Comparison of ENCODE assay signal across 1 cellular context in the genomic region with DNA sequence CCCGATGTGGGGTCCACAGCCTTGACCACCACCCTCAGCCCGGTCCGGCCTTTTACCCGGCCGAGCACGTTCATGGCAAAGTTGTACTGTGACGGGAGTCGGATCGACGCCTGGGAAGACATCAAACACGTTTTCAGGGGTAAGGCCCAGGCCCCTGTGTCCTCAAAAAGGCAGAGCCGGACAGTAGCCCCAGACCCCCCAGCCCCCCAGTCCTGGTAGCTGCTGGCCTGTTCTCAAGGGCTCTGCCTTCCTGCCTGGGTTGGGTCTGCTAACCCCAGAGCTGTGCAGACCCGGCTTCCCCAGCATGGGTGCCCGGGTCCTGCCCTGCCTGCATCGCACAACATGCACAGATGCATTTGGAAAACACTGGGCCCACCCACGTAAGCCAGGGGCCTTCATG.
TF ChIP-seq lines count a peak whose summit lies in the region.

No MANE protein-coding gene starts in this region.

TF ChIP-seq in GM23338, 12 proteins besides CTCF, POLR2A, EP300 and RAD21:
- TF ChIP-seq, protein P1, sequence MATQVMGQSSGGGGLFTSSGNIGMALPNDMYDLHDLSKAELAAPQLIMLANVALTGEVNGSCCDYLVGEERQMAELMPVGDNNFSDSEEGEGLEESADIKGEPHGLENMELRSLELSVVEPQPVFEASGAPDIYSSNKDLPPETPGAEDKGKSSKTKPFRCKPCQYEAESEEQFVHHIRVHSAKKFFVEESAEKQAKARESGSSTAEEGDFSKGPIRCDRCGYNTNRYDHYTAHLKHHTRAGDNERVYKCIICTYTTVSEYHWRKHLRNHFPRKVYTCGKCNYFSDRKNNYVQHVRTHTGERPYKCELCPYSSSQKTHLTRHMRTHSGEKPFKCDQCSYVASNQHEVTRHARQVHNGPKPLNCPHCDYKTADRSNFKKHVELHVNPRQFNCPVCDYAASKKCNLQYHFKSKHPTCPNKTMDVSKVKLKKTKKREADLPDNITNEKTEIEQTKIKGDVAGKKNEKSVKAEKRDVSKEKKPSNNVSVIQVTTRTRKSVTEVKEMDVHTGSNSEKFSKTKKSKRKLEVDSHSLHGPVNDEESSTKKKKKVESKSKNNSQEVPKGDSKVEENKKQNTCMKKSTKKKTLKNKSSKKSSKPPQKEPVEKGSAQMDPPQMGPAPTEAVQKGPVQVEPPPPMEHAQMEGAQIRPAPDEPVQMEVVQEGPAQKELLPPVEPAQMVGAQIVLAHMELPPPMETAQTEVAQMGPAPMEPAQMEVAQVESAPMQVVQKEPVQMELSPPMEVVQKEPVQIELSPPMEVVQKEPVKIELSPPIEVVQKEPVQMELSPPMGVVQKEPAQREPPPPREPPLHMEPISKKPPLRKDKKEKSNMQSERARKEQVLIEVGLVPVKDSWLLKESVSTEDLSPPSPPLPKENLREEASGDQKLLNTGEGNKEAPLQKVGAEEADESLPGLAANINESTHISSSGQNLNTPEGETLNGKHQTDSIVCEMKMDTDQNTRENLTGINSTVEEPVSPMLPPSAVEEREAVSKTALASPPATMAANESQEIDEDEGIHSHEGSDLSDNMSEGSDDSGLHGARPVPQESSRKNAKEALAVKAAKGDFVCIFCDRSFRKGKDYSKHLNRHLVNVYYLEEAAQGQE (IDR thresholded peaks at IDR 0.05; ENCODE audit: unreplicated experiment): no peak
- TF ChIP-seq, protein P2, sequence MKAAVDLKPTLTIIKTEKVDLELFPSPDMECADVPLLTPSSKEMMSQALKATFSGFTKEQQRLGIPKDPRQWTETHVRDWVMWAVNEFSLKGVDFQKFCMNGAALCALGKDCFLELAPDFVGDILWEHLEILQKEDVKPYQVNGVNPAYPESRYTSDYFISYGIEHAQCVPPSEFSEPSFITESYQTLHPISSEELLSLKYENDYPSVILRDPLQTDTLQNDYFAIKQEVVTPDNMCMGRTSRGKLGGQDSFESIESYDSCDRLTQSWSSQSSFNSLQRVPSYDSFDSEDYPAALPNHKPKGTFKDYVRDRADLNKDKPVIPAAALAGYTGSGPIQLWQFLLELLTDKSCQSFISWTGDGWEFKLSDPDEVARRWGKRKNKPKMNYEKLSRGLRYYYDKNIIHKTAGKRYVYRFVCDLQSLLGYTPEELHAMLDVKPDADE (IDR thresholded peaks at IDR 0.05): no peak
- no peak for TF ChIP-seq ZNF331 (CRISPR knock-in tag; IDR thresholded peaks at IDR 0.05; ENCODE audit: low read depth)
- TF ChIP-seq CREB1 (CRISPR knock-in tag; IDR thresholded peaks at IDR 0.05; ENCODE audit: low read depth): no peak
- no peak for TF ChIP-seq EZH2 (IDR thresholded peaks at IDR 0.05; ENCODE audit: low read depth, unreplicated experiment)
- TF ChIP-seq NANOG (IDR thresholded peaks at IDR 0.05; ENCODE audit: borderline replicate concordance): no peak
- TF ChIP-seq ZNF114 (CRISPR knock-in tag; IDR thresholded peaks at IDR 0.05): no peak
- TF ChIP-seq EZH2phosphoT487 (IDR thresholded peaks at IDR 0.05; ENCODE audit: unreplicated experiment): no peak
- TF ChIP-seq POLR2AphosphoS5 (IDR thresholded peaks at IDR 0.05; ENCODE audit: low read depth): no peak
- TF ChIP-seq JUNB (IDR thresholded peaks at IDR 0.05; ENCODE audit: unreplicated experiment): no peak
- TF ChIP-seq, protein P3, sequence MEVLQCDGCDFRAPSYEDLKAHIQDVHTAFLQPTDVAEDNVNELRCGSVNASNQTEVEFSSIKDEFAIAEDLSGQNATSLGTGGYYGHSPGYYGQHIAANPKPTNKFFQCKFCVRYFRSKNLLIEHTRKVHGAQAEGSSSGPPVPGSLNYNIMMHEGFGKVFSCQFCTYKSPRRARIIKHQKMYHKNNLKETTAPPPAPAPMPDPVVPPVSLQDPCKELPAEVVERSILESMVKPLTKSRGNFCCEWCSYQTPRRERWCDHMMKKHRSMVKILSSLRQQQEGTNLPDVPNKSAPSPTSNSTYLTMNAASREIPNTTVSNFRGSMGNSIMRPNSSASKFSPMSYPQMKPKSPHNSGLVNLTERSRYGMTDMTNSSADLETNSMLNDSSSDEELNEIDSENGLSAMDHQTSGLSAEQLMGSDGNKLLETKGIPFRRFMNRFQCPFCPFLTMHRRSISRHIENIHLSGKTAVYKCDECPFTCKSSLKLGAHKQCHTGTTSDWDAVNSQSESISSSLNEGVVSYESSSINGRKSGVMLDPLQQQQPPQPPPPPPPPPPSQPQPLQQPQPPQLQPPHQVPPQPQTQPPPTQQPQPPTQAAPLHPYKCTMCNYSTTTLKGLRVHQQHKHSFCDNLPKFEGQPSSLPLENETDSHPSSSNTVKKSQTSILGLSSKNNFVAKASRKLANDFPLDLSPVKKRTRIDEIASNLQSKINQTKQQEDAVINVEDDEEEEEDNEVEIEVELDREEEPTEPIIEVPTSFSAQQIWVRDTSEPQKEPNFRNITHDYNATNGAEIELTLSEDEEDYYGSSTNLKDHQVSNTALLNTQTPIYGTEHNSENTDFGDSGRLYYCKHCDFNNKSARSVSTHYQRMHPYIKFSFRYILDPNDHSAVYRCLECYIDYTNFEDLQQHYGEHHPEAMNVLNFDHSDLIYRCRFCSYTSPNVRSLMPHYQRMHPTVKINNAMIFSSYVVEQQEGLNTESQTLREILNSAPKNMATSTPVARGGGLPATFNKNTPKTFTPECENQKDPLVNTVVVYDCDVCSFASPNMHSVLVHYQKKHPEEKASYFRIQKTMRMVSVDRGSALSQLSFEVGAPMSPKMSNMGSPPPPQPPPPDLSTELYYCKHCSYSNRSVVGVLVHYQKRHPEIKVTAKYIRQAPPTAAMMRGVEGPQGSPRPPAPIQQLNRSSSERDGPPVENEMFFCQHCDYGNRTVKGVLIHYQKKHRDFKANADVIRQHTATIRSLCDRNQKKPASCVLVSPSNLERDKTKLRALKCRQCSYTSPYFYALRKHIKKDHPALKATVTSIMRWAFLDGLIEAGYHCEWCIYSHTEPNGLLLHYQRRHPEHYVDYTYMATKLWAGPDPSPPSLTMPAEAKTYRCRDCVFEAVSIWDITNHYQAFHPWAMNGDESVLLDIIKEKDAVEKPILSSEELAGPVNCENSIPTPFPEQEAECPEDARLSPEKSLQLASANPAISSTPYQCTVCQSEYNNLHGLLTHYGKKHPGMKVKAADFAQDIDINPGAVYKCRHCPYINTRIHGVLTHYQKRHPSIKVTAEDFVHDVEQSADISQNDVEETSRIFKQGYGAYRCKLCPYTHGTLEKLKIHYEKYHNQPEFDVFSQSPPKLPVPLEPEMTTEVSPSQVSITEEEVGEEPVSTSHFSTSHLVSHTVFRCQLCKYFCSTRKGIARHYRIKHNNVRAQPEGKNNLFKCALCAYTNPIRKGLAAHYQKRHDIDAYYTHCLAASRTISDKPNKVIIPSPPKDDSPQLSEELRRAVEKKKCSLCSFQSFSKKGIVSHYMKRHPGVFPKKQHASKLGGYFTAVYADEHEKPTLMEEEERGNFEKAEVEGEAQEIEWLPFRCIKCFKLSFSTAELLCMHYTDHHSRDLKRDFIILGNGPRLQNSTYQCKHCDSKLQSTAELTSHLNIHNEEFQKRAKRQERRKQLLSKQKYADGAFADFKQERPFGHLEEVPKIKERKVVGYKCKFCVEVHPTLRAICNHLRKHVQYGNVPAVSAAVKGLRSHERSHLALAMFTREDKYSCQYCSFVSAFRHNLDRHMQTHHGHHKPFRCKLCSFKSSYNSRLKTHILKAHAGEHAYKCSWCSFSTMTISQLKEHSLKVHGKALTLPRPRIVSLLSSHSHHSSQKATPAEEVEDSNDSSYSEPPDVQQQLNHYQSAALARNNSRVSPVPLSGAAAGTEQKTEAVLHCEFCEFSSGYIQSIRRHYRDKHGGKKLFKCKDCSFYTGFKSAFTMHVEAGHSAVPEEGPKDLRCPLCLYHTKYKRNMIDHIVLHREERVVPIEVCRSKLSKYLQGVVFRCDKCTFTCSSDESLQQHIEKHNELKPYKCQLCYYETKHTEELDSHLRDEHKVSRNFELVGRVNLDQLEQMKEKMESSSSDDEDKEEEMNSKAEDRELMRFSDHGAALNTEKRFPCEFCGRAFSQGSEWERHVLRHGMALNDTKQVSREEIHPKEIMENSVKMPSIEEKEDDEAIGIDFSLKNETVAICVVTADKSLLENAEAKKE (CRISPR knock-in tag; IDR thresholded peaks at IDR 0.05): no peak
- no peak for TF ChIP-seq STAT1 (IDR thresholded peaks at IDR 0.05; ENCODE audit: unreplicated experiment)
